ENCODE assay signal across 21 cellular contexts in the genomic region with DNA sequence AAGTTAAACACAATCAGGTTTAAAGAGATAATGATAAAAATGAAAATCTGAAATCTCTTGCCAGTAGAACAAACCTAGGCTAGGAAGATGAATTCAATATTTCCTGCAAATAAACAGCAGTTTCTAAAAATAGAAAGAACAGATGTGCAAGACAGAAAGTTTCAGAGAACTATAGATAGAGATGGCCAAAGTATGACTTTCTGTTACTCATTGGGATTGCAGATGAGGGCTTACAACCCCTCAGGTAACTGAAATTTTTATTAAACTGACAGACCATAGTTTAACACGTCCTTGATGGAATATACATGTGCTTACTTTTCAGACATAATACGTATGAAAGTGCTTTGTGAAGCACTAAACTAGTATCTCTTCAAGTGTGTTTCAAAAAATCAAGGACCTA.
A peak's percentile ranks its signal among the peaks of the same experiment; 100 is the strongest.
DNase-seq lines count a peak whose midpoint lies in the region; ATAC-seq and TF ChIP-seq lines count a peak whose summit lies in the region.
"Had no signal": no experiment of that assay in that cellular context is flagged by ENCODE, and none has a peak within 500 bp of the region (broad histone marks: within the 10 kb centered on the region; RNA-seq: fewer than 3 reads in every experiment).

No MANE protein-coding gene starts in this region.

- DNase-seq in MM.1S (peak; percentile 82), osteoblast (ENCODE audit: insufficient read length, low spot score, missing footprints) (peak; percentile 4), NCI-H1436 (lab: John Stamatoyannopoulos, UW) (no peak), suprapubic skin (ENCODE audit: low spot score in 2 of 2) (no peak)
- DNase-seq: 8988T; CD4-positive, alpha-beta T cell; DMS53; H9; Karpas-422; MV-4-11; NCI-H1105 treated with DMSO at 0.1 percent for 48 hours; NCI-H2029 treated with DMSO at 0.1 percent for 48 hours; NCI-H446 treated with DMSO at 0.1 percent for 48 hours; NCI-H526; SHP77 treated with DMSO at 0.1 percent for 48 hours had no signal

- H3K27me3 ChIP-seq in BLaER1 treated with 17β-estradiol and CSF1 and Interleukin-3, amounts not matched to agents 10 nM and 100 nM = no peaks in the 10 kb centered on the region
- H3K27me3 ChIP-seq in MM.1S (replicated peaks; ENCODE audit: insufficient read depth, low read length) = no peaks in the 10 kb centered on the region
- H3K27me3 ChIP-seq in osteoblast (ENCODE audit: insufficient read depth, low read length) = no peaks in the 10 kb centered on the region
- H3K27me3 ChIP-seq in suprapubic skin = no peaks in the 10 kb centered on the region

- TF ChIP-seq POLR2A in suprapubic skin (IDR thresholded peaks at IDR 0.05) = no peak

- peak overlapping the region in 5 of 11 experiments; percentile 1 to 24 (median 15); a peak in 3 of 22 replicates for H3K27ac ChIP-seq in BLaER1 treated with 17β-estradiol and CSF1 and Interleukin-3, amounts not matched to agents 10 nM and 100 nM
- H3K27ac ChIP-seq in MM.1S (ENCODE audit: low read length) (peak overlapping the region; percentile 88), osteoblast (ENCODE audit: low read depth, low read length) (no peak overlapping the region), suprapubic skin (no peak overlapping the region)
- H3K27ac ChIP-seq: HL-60, SK-N-MC had no signal

- TF ChIP-seq CTCF in MM.1S (IDR thresholded peaks at IDR 0.05; ENCODE audit: low read length) (no peak), osteoblast (IDR thresholded peaks at IDR 0.05; ENCODE audit: extremely low read depth, low read depth, low read length) (no peak), suprapubic skin (IDR thresholded peaks at IDR 0.05) (no peak)

- peak overlapping the region; percentile 64; the same call in 1 of the 2 replicates for H2AFZ ChIP-seq in MM.1S (ENCODE audit: low read length)
- no peak overlapping the region for H2AFZ ChIP-seq in osteoblast (ENCODE audit: low read length)

- WGBS in suprapubic skin = 70% methylated on average over 2 of the region's 2 CpGs

- no peak for TF ChIP-seq EP300 in suprapubic skin (IDR thresholded peaks at IDR 0.05)

- no peaks in the 10 kb centered on the region for H3K9me3 ChIP-seq in BLaER1 treated with 17β-estradiol and CSF1 and Interleukin-3, amounts not matched to agents 10 nM and 100 nM (replicated peaks in 1 of 11)
- H3K9me3 ChIP-seq in MM.1S (replicated peaks; ENCODE audit: insufficient read depth, low read length) (no peaks in the 10 kb centered on the region), osteoblast (ENCODE audit: low read depth, low read length) (no peaks in the 10 kb centered on the region), suprapubic skin (no peaks in the 10 kb centered on the region)

- no peaks in the 10 kb centered on the region for H3K36me3 ChIP-seq in BLaER1 treated with 17β-estradiol and CSF1 and Interleukin-3, amounts not matched to agents 10 nM and 100 nM
- no peaks in the 10 kb centered on the region for H3K36me3 ChIP-seq in MM.1S (replicated peaks; ENCODE audit: insufficient read depth, low read length)
- no peaks in the 10 kb centered on the region for H3K36me3 ChIP-seq in osteoblast (ENCODE audit: insufficient read depth, low read length)
- no peaks in the 10 kb centered on the region for H3K36me3 ChIP-seq in suprapubic skin

- H3K9ac ChIP-seq in BLaER1 treated with 17β-estradiol and CSF1 and Interleukin-3, amounts not matched to agents 10 nM and 100 nM = no peak overlapping the region
- peak overlapping the region; percentile 37 for H3K9ac ChIP-seq in MM.1S (ENCODE audit: low read length)

- H3K4me3 ChIP-seq in BLaER1 treated with 17β-estradiol and CSF1 and Interleukin-3, amounts not matched to agents 10 nM and 100 nM = no peak overlapping the region; a peak in 1 of 20 replicates
- H3K4me3 ChIP-seq in MM.1S (ENCODE audit: low read length) (no peak overlapping the region; the same call in 1 of the 2 replicates), osteoblast (ENCODE audit: insufficient read depth, low read length) (no peak overlapping the region), suprapubic skin (no peak overlapping the region)
- H3K4me3 ChIP-seq: GM23338, SK-N-MC had no signal

- no peaks in the 10 kb centered on the region for H4K20me1 ChIP-seq in BLaER1 treated with 17β-estradiol and CSF1 and Interleukin-3, amounts not matched to agents 10 nM and 100 nM
- H4K20me1 ChIP-seq in MM.1S (ENCODE audit: insufficient read depth, low read length) (no peaks in the 10 kb centered on the region), osteoblast (ENCODE audit: insufficient read depth, low read length) (no peaks in the 10 kb centered on the region)

- peaks cover 25% of the 10 kb centered on the region for H3F3A ChIP-seq in MM.1S (ENCODE audit: insufficient read depth, low read length)

- H3K4me2 ChIP-seq in BLaER1 treated with 17β-estradiol and CSF1 and Interleukin-3, amounts not matched to agents 10 nM and 100 nM = peak overlapping the region; percentile 2 to 73 (median 45); a peak in 16 of 22 replicates
- peak overlapping the region; percentile 58 for H3K4me2 ChIP-seq in MM.1S (ENCODE audit: low read depth, low read length)
- H3K4me2 ChIP-seq in osteoblast (ENCODE audit: insufficient read depth, low read length) = no peak overlapping the region
- H3K4me2 ChIP-seq: GM23338 had no signal

- peaks cover 0 to 50% (median 41%) of the 10 kb centered on the region in 10 experiments; a peak in 16 of 20 replicates for H3K4me1 ChIP-seq in BLaER1 treated with 17β-estradiol and CSF1 and Interleukin-3, amounts not matched to agents 10 nM and 100 nM
- H3K4me1 ChIP-seq in MM.1S (ENCODE audit: low read length) (peaks cover 52% of the 10 kb centered on the region), osteoblast (ENCODE audit: insufficient read depth, low read length) (no peaks in the 10 kb centered on the region), suprapubic skin (no peaks in the 10 kb centered on the region)

- ATAC-seq in HG03280 (IDR thresholded peaks at IDR 0.05; ENCODE audit: unreplicated experiment) (peak; percentile 58), HG03095 (IDR thresholded peaks at IDR 0.05; ENCODE audit: unreplicated experiment) (no peak)
- ATAC-seq: GM23338 had no signal

- no peaks in the 10 kb centered on the region for H3K9me2 ChIP-seq in MM.1S (replicated peaks; ENCODE audit: insufficient read depth, low read length)

- H3K79me2 ChIP-seq in MM.1S (ENCODE audit: low read length) = no peaks in the 10 kb centered on the region
- H3K79me2 ChIP-seq in osteoblast (ENCODE audit: insufficient read depth, low read length) = no peaks in the 10 kb centered on the region

Comparison
In these comparisons a context has a peak if more than half of its experiments do, and no peak if none do; other contexts are left out.
1. DNase-seq: peak in MM.1S (single experiment) and osteoblast (single experiment); none in NCI-H1436 (single experiment) and suprapubic skin (0 of 2).